ENCODE assay signal across 20 cellular contexts in genomic region chr11:126413426-126413825, GRCh38. TPM values are rescaled to one million over a fixed set of nuclear protein-coding genes. Genes with fewer than 3 reads are reported as not detected.
DNase-seq lines count a peak whose midpoint lies in the region; ATAC-seq and TF ChIP-seq lines count a peak whose summit lies in the region.
"Had no signal": no experiment of that assay in that cellular context is flagged by ENCODE, and none has a peak within 500 bp of the region (broad histone marks: within the 10 kb centered on the region; RNA-seq: fewer than 3 reads in every experiment).

No MANE protein-coding gene starts in this region.

- TF ChIP-seq CTCF in IMR-90 (conservative IDR thresholded peaks at IDR 0.05; ENCODE audit: low read depth, low read length) (no peak), coronary artery (IDR thresholded peaks at IDR 0.05) (no peak), testis (IDR thresholded peaks at IDR 0.05) (no peak)

- no peak for TF ChIP-seq RAD21 in IMR-90 (IDR thresholded peaks at IDR 0.05; ENCODE audit: low read length)

- peaks cover 11% of the 10 kb centered on the region for H3K4me1 Mint-ChIP-seq in T-helper 17 cell
- peaks cover 12% of the 10 kb centered on the region for H3K4me1 Mint-ChIP-seq in activated T-helper 2 cell treated with anti-CD3 and anti-CD28 coated beads, Interferon-gamma antibody, Interleukin-2, Interleukin-4, amounts not matched to agents 10 μg/mL and 5 μg/mL and 100 μg/mL, durations not matched to agents 14 hours and 24 hours and 36 hours (ENCODE audit: low read depth)

- H3K9me1 ChIP-seq in IMR-90 (ENCODE audit: insufficient read depth, low read length), result peaks cover 19% of the 10 kb centered on the region

- H2BK20ac ChIP-seq in IMR-90 (ENCODE audit: low read depth, low read length), result no peak overlapping the region

- no peaks in the 10 kb centered on the region for H3K9me3 Mint-ChIP-seq in activated T-helper 2 cell treated with anti-CD3 and anti-CD28 coated beads, Interferon-gamma antibody, Interleukin-2, Interleukin-4, amounts not matched to agents 10 μg/mL and 5 μg/mL and 100 μg/mL, durations not matched to agents 14 hours and 24 hours and 36 hours

- no peak overlapping the region for H3K14ac ChIP-seq in IMR-90 (replicated peaks; ENCODE audit: low read depth, low read length)

- no peak overlapping the region for H3K56ac ChIP-seq in IMR-90 (ENCODE audit: extremely low read depth, insufficient read depth, low read length)

- no peak overlapping the region for H2AK5ac ChIP-seq in IMR-90 (ENCODE audit: low read depth, low read length)

- no peak overlapping the region for H3K18ac ChIP-seq in IMR-90 (ENCODE audit: low read depth, low read length)

- H4K8ac ChIP-seq in IMR-90 (ENCODE audit: low read depth in 2 of 2, low read length in 2 of 2), result no peak overlapping the region

- BruUV-seq in IMR-90 (replicated peaks; lab: Mats Ljungman, UMichigan), result no TSS peak

- H2AK9ac ChIP-seq in IMR-90 (replicated peaks; ENCODE audit: low read depth, low read length, poor library complexity), result no peak overlapping the region

- no peak overlapping the region for H2BK15ac ChIP-seq in IMR-90 (ENCODE audit: low read depth, low read length)

- H3K36me3 ChIP-seq in IMR-90 (ENCODE audit: control insufficient read depth, insufficient read depth, low read length) (peaks cover 13% of the 10 kb centered on the region; the same call in 1 of the 2 replicates), muscle layer of colon (ENCODE audit: insufficient read depth, low read length) (peaks cover 34% of the 10 kb centered on the region), testis (ENCODE audit: low read depth, missing control alignments) (no peaks in the 10 kb centered on the region)

- peak overlapping the region; percentile 6 for H2AFZ ChIP-seq in IMR-90 (replicated peaks; ENCODE audit: low read length, poor library complexity)

- intact Hi-C loops in IMR-90 (cut with micrococcal nuclease), result no loop called here
- intact Hi-C loops in testis (cut with DNase I; ENCODE audit: low total_unique reads), result no loop called here
- intact Hi-C loops in activated T-helper 2 cell treated with anti-CD3 and anti-CD28 coated beads, Interferon-gamma antibody, Interleukin-2, Interleukin-4, amounts not matched to agents 10 μg/mL and 5 μg/mL and 100 μg/mL, durations not matched to agents 14 hours and 24 hours and 36 hours (cut with micrococcal nuclease), result no loop called here

- H2BK5ac ChIP-seq in IMR-90 (ENCODE audit: low read depth, low read length, poor library complexity, severe bottlenecking), result no peak overlapping the region

- no peak for TF ChIP-seq POLR2A in IMR-90 (IDR thresholded peaks at IDR 0.05; ENCODE audit: low read depth, low read length)
- no peak for TF ChIP-seq POLR2A in testis (IDR thresholded peaks at IDR 0.05)

- H3K36me3 Mint-ChIP-seq in T-helper 17 cell (ENCODE audit: low read depth), result peaks cover 8% of the 10 kb centered on the region
- H3K36me3 Mint-ChIP-seq in activated T-helper 2 cell treated with anti-CD3 and anti-CD28 coated beads, Interferon-gamma antibody, Interleukin-2, Interleukin-4, amounts not matched to agents 10 μg/mL and 5 μg/mL and 100 μg/mL, durations not matched to agents 14 hours and 24 hours and 36 hours (ENCODE audit: low read depth), result no peaks in the 10 kb centered on the region

- H3K27ac ChIP-seq in IMR-90 (ENCODE audit: insufficient read depth, low read length) (no peak overlapping the region), coronary artery (peak overlapping the region; percentile 77 to 92), muscle layer of colon (ENCODE audit: low read depth, low read length) (peak overlapping the region; percentile 72), testis (peak overlapping the region; percentile 47 to 95)
- H3K27ac ChIP-seq: A549, C4-2B had no signal

- no peak overlapping the region for H3K4me3 Mint-ChIP-seq in T-helper 17 cell
- H3K4me3 Mint-ChIP-seq in activated T-helper 2 cell treated with anti-CD3 and anti-CD28 coated beads, Interferon-gamma antibody, Interleukin-2, Interleukin-4, amounts not matched to agents 10 μg/mL and 5 μg/mL and 100 μg/mL, durations not matched to agents 14 hours and 24 hours and 36 hours (ENCODE audit: low read depth), result no peak overlapping the region

- H3K9me3 ChIP-seq in IMR-90 (ENCODE audit: control insufficient read depth, insufficient read depth, low read length), result no peaks in the 10 kb centered on the region
- no peaks in the 10 kb centered on the region for H3K9me3 ChIP-seq in muscle layer of colon (ENCODE audit: low read length)
- H3K9me3 ChIP-seq in testis, result no peaks in the 10 kb centered on the region
- no peaks in the 10 kb centered on the region for H3K9me3 ChIP-seq in T-helper 17 cell (ENCODE audit: control insufficient read depth, low read length, poor library complexity, severe bottlenecking)
- H3K9me3 ChIP-seq: A549, Peyer's patch had no signal

- POLR2A ChIA-PET in IMR-90 (lab: Charles Lee; ENCODE audit: unreplicated experiment), result no interaction called here

- DNase-seq in IMR-90 (no peak), coronary artery (ENCODE audit: low spot score) (no peak), testis (no peak), T-helper 17 cell (no peak), NCI-H1105 treated with DMSO at 0.1 percent for 48 hours (lab: John Stamatoyannopoulos, UW) (no peak)
- no peak for DNase-seq in stimulated activated CD4-positive, alpha-beta T cell treated with anti-CD3 and anti-CD28 coated beads, Interleukin-2, amount 100 ng/mL, for 48 hours
- no peak for DNase-seq in activated T-helper 2 cell treated with anti-CD3 and anti-CD28 coated beads, Interferon-gamma antibody, Interleukin-2, Interleukin-4, amounts not matched to agents 10 μg/mL and 5 μg/mL and 100 μg/mL, durations not matched to agents 14 hours and 24 hours and 36 hours (ENCODE audit: low spot score)
- DNase-seq: COR-L47, DMS153, H7, MM.1S, NCI-H1417, NCI-H2029, NCI-H2171 treated with DMSO at 0.1 percent for 48 hours, NCI-H774, Peyer's patch had no signal

- in situ Hi-C loops in IMR-90 (cut with MboI; ENCODE audit: low sequenced_read_pairs), result loop anchor here (10.0 kb wide), 1 partner anchor 99 kb away; no protein-coding TSS in a partner anchor

- H3K27me3 ChIP-seq in IMR-90 (ENCODE audit: control insufficient read depth, insufficient read depth, low read length), result no peaks in the 10 kb centered on the region
- no peaks in the 10 kb centered on the region for H3K27me3 ChIP-seq in muscle layer of colon (ENCODE audit: control insufficient read depth in 1 of 2, insufficient read depth in 2 of 2, low read length in 2 of 2)
- H3K27me3 ChIP-seq in testis, result no peaks in the 10 kb centered on the region
- H3K27me3 ChIP-seq: Peyer's patch had no signal

- H4K91ac ChIP-seq in IMR-90 (ENCODE audit: insufficient read depth, low read depth, low read length), result no peak overlapping the region

- H3K27ac Mint-ChIP-seq in T-helper 17 cell, result no peak overlapping the region
- H3K27ac Mint-ChIP-seq in activated T-helper 2 cell treated with anti-CD3 and anti-CD28 coated beads, Interferon-gamma antibody, Interleukin-2, Interleukin-4, amounts not matched to agents 10 μg/mL and 5 μg/mL and 100 μg/mL, durations not matched to agents 14 hours and 24 hours and 36 hours, result no peak overlapping the region

- no CpG with 5 or more reads among the region's 11 CpGs for WGBS in IMR-90 (ENCODE audit: extremely low coverage in 2 of 2, insufficient read length in 1 of 2), 2 experiments
- WGBS in testis, 2 donors, result 86 to 87% methylated on average over 5 to 11 of the region's 11 CpGs

- no peak overlapping the region for H3K4ac ChIP-seq in IMR-90 (ENCODE audit: low read depth, low read length)

- no peaks in the 10 kb centered on the region; the same call in 1 of the 2 replicates for H4K20me1 ChIP-seq in IMR-90 (ENCODE audit: insufficient read depth, low read length)

- H3K4me2 ChIP-seq in IMR-90 (ENCODE audit: low read depth, low read length), result no peak overlapping the region
- H3K4me2 ChIP-seq: A549 had no signal

- H3K4me1 ChIP-seq in IMR-90 (ENCODE audit: control insufficient read depth, insufficient read depth, low read length) (peaks cover 23% of the 10 kb centered on the region), muscle layer of colon (ENCODE audit: insufficient read depth, low read length) (peaks cover 36% of the 10 kb centered on the region), testis (peaks cover 61% of the 10 kb centered on the region)
- H3K4me1 ChIP-seq: A549 had no signal

- H3K9ac ChIP-seq in IMR-90 (ENCODE audit: low read depth, low read length), result no peak overlapping the region
- no peak overlapping the region for H3K9ac ChIP-seq in muscle layer of colon (ENCODE audit: low read length)

- H3K79me1 ChIP-seq in IMR-90 (ENCODE audit: low read depth in 1 of 2, low read length in 2 of 2), result peaks cover 0 to 5% of the 10 kb centered on the region in 2 experiments; a peak in 1 of 4 replicates

- H2BK120ac ChIP-seq in IMR-90 (ENCODE audit: low read depth, low read length), result no peak overlapping the region

- H3K27me3 Mint-ChIP-seq in T-helper 17 cell, result no peaks in the 10 kb centered on the region
- peaks cover 5% of the 10 kb centered on the region for H3K27me3 Mint-ChIP-seq in activated T-helper 2 cell treated with anti-CD3 and anti-CD28 coated beads, Interferon-gamma antibody, Interleukin-2, Interleukin-4, amounts not matched to agents 10 μg/mL and 5 μg/mL and 100 μg/mL, durations not matched to agents 14 hours and 24 hours and 36 hours (ENCODE audit: low read depth)

- ATAC-seq in IMR-90 (ENCODE audit: low read depth) (no peak), T-helper 17 cell (no peak)
- ATAC-seq: A549, HepG2 had no signal

- CTCF ChIA-PET in IMR-90 (lab: Yijun Ruan, JAX), result no interaction called here

- no peak overlapping the region for H3K23ac ChIP-seq in IMR-90 (ENCODE audit: low read depth, low read length)

- H4K5ac ChIP-seq in IMR-90 (ENCODE audit: low read depth, low read length), result no peak overlapping the region

- H3K4me3 ChIP-seq in IMR-90 (ENCODE audit: insufficient read depth, low read depth, low read length), result no peak overlapping the region
- no peak overlapping the region for H3K4me3 ChIP-seq in coronary artery
- H3K4me3 ChIP-seq in muscle layer of colon (ENCODE audit: low read depth in 1 of 2, low read length in 2 of 2), result no peak overlapping the region
- no peak overlapping the region for H3K4me3 ChIP-seq in testis
- H3K4me3 ChIP-seq: A549, Peyer's patch had no signal

- dilution Hi-C loops in IMR-90 (cut with HindIII; ENCODE audit: low sequenced_read_pairs, unreplicated experiment), result no loop called here

TF ChIP-seq in IMR-90, 13 proteins besides CTCF, POLR2A, EP300 and RAD21 (continues in another document):
- no peak for TF ChIP-seq MAZ (IDR thresholded peaks at IDR 0.05; ENCODE audit: borderline replicate concordance, low read depth, low read length)
- TF ChIP-seq MXI1 (IDR thresholded peaks at IDR 0.05; ENCODE audit: borderline replicate concordance, low read depth, low read length), result no peak

RNA-seq across cellular contexts. Expression of gene ST3GAL4, which starts 57.9 kb away (rescaled TPM):
- total RNA-seq in IMR-90 (2012; rRNA removed), result 12.5 and 17.0 TPM in 2 replicates
- polyA plus RNA-seq in IMR-90 (2012; rRNA removed), result 18.3 and 19.7 TPM in 2 replicates
- polyA plus RNA-seq in IMR-90 (2012; cell fraction: cytosol; rRNA removed), result 19.6 and 25.9 TPM in 2 replicates
- 12.5 and 20.7 TPM in 2 replicates for polyA plus RNA-seq in IMR-90 (2012; cell fraction: nucleus; rRNA removed; ENCODE audit: low replicate concordance)
- 100 to 1,000 TPM; 212 to 221 TPM for total RNA-seq in testis
- polyA plus RNA-seq in testis (ENCODE audit: insufficient read depth, low read depth, low replicate concordance), result 102 TPM
- 1 to 10 TPM; 3.0 to 4.8 TPM for total RNA-seq in T-helper 17 cell
- 12.4 and 14.4 TPM in 2 replicates for total RNA-seq in activated T-helper 2 cell treated with anti-CD3 and anti-CD28 coated beads, Interferon-gamma antibody, Interleukin-2, Interleukin-4, amounts not matched to agents 10 μg/mL and 5 μg/mL and 100 μg/mL, durations not matched to agents 14 hours and 24 hours and 36 hours

Comparison
In these comparisons a context has a peak if more than half of its experiments do, and no peak if none do; other contexts are left out.
1. RNA of gene ST3GAL4, which starts 57.9 kb away (total RNA-seq): 212 to 221 TPM in testis; 12.5 to 17.0 TPM in IMR-90, 12.4 to 14.4 TPM in activated T-helper 2 cell treated with anti-CD3 and anti-CD28 coated beads, Interferon-gamma antibody, Interleukin-2, Interleukin-4, amounts not matched to agents 10 μg/mL and 5 μg/mL and 100 μg/mL, durations not matched to agents 14 hours and 24 hours and 36 hours and 3.0 to 4.8 TPM in T-helper 17 cell; every median in the first group is over 10 times any median in the second.